Comparison of ENCODE assay signal across 15 cellular contexts in genomic region chr7:96697822-96698221, GRCh38. TPM values are rescaled to one million over a fixed set of nuclear protein-coding genes. Genes with fewer than 3 reads are reported as not detected.
DNase-seq lines count a peak whose midpoint lies in the region; ATAC-seq and TF ChIP-seq lines count a peak whose summit lies in the region.
"Had no signal": no experiment of that assay in that cellular context is flagged by ENCODE, and none has a peak within 500 bp of the region (broad histone marks: within the 10 kb centered on the region; RNA-seq: fewer than 3 reads in every experiment).

No MANE protein-coding gene starts in this region.

- no peak for TF ChIP-seq CTCF in CD4-positive, alpha-beta T cell (IDR thresholded peaks at IDR 0.05)
- TF ChIP-seq CTCF in PC-3 (conservative IDR thresholded peaks at IDR 0.05; ENCODE audit: low read depth, low read length) (no peak), osteoblast (IDR thresholded peaks at IDR 0.05; ENCODE audit: extremely low read depth, low read depth, low read length) (no peak)

- no peak overlapping the region for H3K4me3 Mint-ChIP-seq in CD4-positive, alpha-beta T cell
- H3K4me3 Mint-ChIP-seq: CD8-positive, alpha-beta memory T cell; IgD-negative memory B cell had no signal

- peak overlapping the region; percentile 57 for H3K27ac Mint-ChIP-seq in CD4-positive, alpha-beta T cell

- H3K27me3 ChIP-seq in CD4-positive, alpha-beta T cell (ENCODE audit: control insufficient read depth, insufficient read depth, low read length), result no peaks in the 10 kb centered on the region
- H3K27me3 ChIP-seq in PC-3 (ENCODE audit: low read length), result no peaks in the 10 kb centered on the region
- H3K27me3 ChIP-seq in osteoblast (ENCODE audit: insufficient read depth, low read length), result no peaks in the 10 kb centered on the region
- H3K27me3 ChIP-seq: BE2C had no signal

- no peak overlapping the region for H3K9ac ChIP-seq in PC-3 (ENCODE audit: low read length)

- no peaks in the 10 kb centered on the region for H3K9me3 ChIP-seq in CD4-positive, alpha-beta T cell (ENCODE audit: control insufficient read depth, low read length)
- H3K9me3 ChIP-seq in PC-3 (ENCODE audit: low read length) (no peaks in the 10 kb centered on the region), osteoblast (ENCODE audit: low read depth, low read length) (no peaks in the 10 kb centered on the region)
- H3K9me3 ChIP-seq: BE2C, Caco-2 had no signal

- peaks cover 83% of the 10 kb centered on the region for H3K4me1 Mint-ChIP-seq in CD4-positive, alpha-beta T cell (ENCODE audit: low read depth)

- H3K9me2 ChIP-seq in PC-3 (replicated peaks; ENCODE audit: low read length), result no peaks in the 10 kb centered on the region

- H3K36me3 ChIP-seq in PC-3 (ENCODE audit: low read depth, low read length) (peaks cover 17% of the 10 kb centered on the region), osteoblast (ENCODE audit: insufficient read depth, low read length) (peaks cover 6% of the 10 kb centered on the region)
- H3K36me3 ChIP-seq: BE2C had no signal

- no peaks in the 10 kb centered on the region for H3F3A ChIP-seq in PC-3 (ENCODE audit: low read length, unreplicated experiment)

- H3K4me2 ChIP-seq in PC-3 (ENCODE audit: low read length) (no peak overlapping the region), osteoblast (ENCODE audit: insufficient read depth, low read length) (peak overlapping the region; percentile 2)

- H3K4me3 ChIP-seq in PC-3 (ENCODE audit: low read length) (no peak overlapping the region), osteoblast (ENCODE audit: insufficient read depth, low read length) (no peak overlapping the region)

- no TSS peak for BruUV-seq in PC-3 (replicated peaks; lab: Mats Ljungman, UMichigan)

- CTCF ChIA-PET in CD4-positive, alpha-beta T cell (lab: Charles Lee), result no interaction called here
- CTCF ChIA-PET in PC-3 (lab: Charles Lee), result no interaction called here

- intact Hi-C loops in CD4-positive, alpha-beta T cell (cut with DNase I, micrococcal nuclease), result no loop called here
- intact Hi-C loops in PC-3 (cut with micrococcal nuclease), result loop anchor here (10.0 kb wide), 1 partner anchor 327 kb away; the partner anchor contains the start of gene DLX5

- no peak overlapping the region for H3K27ac ChIP-seq in CD4-positive, alpha-beta T cell (ENCODE audit: low read depth, low read length)
- H3K27ac ChIP-seq in PC-3 (ENCODE audit: low read length), result no peak overlapping the region
- no peak overlapping the region for H3K27ac ChIP-seq in osteoblast (ENCODE audit: low read depth, low read length)
- H3K27ac ChIP-seq: C4-2B had no signal

- peaks cover 96% of the 10 kb centered on the region for H3K79me2 ChIP-seq in PC-3 (ENCODE audit: low read length)
- peaks cover 85% of the 10 kb centered on the region for H3K79me2 ChIP-seq in osteoblast (ENCODE audit: insufficient read depth, low read length)

- no peak for ATAC-seq in CD4-positive, alpha-beta T cell (ENCODE audit: poor library complexity)
- peak; percentile 6; the same call in 1 of the 2 replicates for ATAC-seq in PC-3
- no peak for ATAC-seq in HG03354 (IDR thresholded peaks at IDR 0.05; ENCODE audit: poor library complexity, severe bottlenecking, unreplicated experiment)
- no peak for ATAC-seq in GM19455 (IDR thresholded peaks at IDR 0.05; ENCODE audit: unreplicated experiment)

- peaks cover 68% of the 10 kb centered on the region for H3K36me3 Mint-ChIP-seq in CD4-positive, alpha-beta T cell (ENCODE audit: low read depth)

- POLR2A ChIA-PET in CD4-positive, alpha-beta T cell (lab: Charles Lee), result no interaction called here
- POLR2A ChIA-PET in PC-3 (lab: Charles Lee; ENCODE audit: unreplicated experiment), result interaction anchor here (0.7 kb wide), 1 partner anchor 522 kb away, joined by 4 read pairs; no protein-coding TSS in a partner anchor

- H3K4me1 ChIP-seq in PC-3 (ENCODE audit: insufficient read depth, low read length), result peaks cover 45% of the 10 kb centered on the region
- no peaks in the 10 kb centered on the region for H3K4me1 ChIP-seq in osteoblast (ENCODE audit: insufficient read depth, low read length)
- H3K4me1 ChIP-seq: BE2C, Caco-2 had no signal

- peaks cover 74% of the 10 kb centered on the region for H4K20me1 ChIP-seq in PC-3 (ENCODE audit: low read length)
- H4K20me1 ChIP-seq in osteoblast (ENCODE audit: insufficient read depth, low read length), result peaks cover 37% of the 10 kb centered on the region

- H3K9me3 Mint-ChIP-seq in CD4-positive, alpha-beta T cell, result no peaks in the 10 kb centered on the region
- H3K9me3 Mint-ChIP-seq: CD8-positive, alpha-beta memory T cell; IgD-negative memory B cell had no signal

- no peak for DNase-seq in CD4-positive, alpha-beta T cell
- DNase-seq in PC-3 (no peak), dermis blood vessel endothelial cell (peak; percentile 62), osteoblast (ENCODE audit: insufficient read length, low spot score, missing footprints) (no peak), AG20443 (ENCODE audit: low spot score) (no peak)
- DNase-seq: BE2C; Caco-2; CD8-positive, alpha-beta memory T cell; DND-41; GDM1; HCEC 1CT had no signal

- H2AFZ ChIP-seq in PC-3 (ENCODE audit: low read length) (no peak overlapping the region), osteoblast (ENCODE audit: low read length) (no peak overlapping the region)

- no peaks in the 10 kb centered on the region for H3K27me3 Mint-ChIP-seq in CD4-positive, alpha-beta T cell
- H3K27me3 Mint-ChIP-seq: CD8-positive, alpha-beta memory T cell; IgD-negative memory B cell had no signal

RNA-seq across cellular contexts. Expression of gene SEM1, which starts 11.8 kb away (rescaled TPM):
- 10 to 100 TPM; 17.4 to 18.2 TPM for total RNA-seq in CD4-positive, alpha-beta T cell
- 263 and 292 TPM in 2 replicates for total RNA-seq in PC-3 (2014; rRNA removed)
- 37.4 and 70.3 TPM in 2 replicates for total RNA-seq in dermis blood vessel endothelial cell
- total RNA-seq in osteoblast, result 16.3 and 21.5 TPM in 2 replicates
